ENCODE assay signal across 30 cellular contexts in the genomic region with DNA sequence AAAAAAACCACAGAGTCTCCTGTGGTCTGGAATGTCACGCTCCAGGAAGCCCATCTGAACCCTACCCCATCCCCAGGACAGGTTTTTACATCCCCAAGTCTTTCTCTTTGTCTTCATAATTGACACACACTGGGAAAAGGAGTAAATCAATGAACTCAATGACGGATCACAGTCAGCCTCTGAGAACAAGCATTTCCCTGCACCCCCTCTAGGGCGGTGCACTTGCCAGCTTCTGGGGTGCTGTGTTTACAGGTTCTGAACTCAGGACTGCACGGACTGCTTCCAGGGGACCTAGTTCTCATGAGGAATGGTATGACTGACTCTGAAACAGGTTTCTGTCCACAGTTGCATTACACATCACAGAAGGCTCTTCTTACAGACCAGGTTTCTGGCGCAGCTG.
DNase-seq lines count a peak whose midpoint lies in the region; ATAC-seq and TF ChIP-seq lines count a peak whose summit lies in the region.
"Had no signal": no experiment of that assay in that cellular context is flagged by ENCODE, and none has a peak within 500 bp of the region (broad histone marks: within the 10 kb centered on the region; RNA-seq: fewer than 3 reads in every experiment).

No MANE protein-coding gene starts in this region.

- peak overlapping the region; percentile 45 for H3K27ac ChIP-seq in Karpas-422 (ENCODE audit: low read length)
- H3K27ac ChIP-seq: adrenal gland, epithelial cell of prostate, sigmoid colon, thoracic aorta, vagina had no signal

- H3K9me3 ChIP-seq in Karpas-422 (ENCODE audit: low read length), result no peaks in the 10 kb centered on the region
- H3K9me3 ChIP-seq: adrenal gland, HAP-1, mucosa of descending colon, sigmoid colon, thoracic aorta, vagina had no signal

- no peak for ATAC-seq in activated CD8-positive, alpha-beta T cell treated with anti-CD3 and anti-CD28 coated beads, Interleukin-2, amount 10 ng/mL, durations not matched to agents 7 days and 5 days
- no peak for ATAC-seq in natural killer cell
- no peak for ATAC-seq in omental fat pad (ENCODE audit: low FRiP score)
- no peak for ATAC-seq in GM19463 (IDR thresholded peaks at IDR 0.05; ENCODE audit: unreplicated experiment)
- ATAC-seq: mucosa of descending colon had no signal

- POLR2A ChIA-PET in activated CD8-positive, alpha-beta T cell treated with anti-CD3 and anti-CD28 coated beads, Interleukin-2, amount 10 ng/mL, durations not matched to agents 7 days and 5 days (lab: Charles Lee), result interaction anchor here (0.6 kb wide), 1 partner anchor 89 kb away, joined by 3 read pairs; no protein-coding TSS in a partner anchor

- H3K4me1 ChIP-seq in Karpas-422 (ENCODE audit: low read length), result peaks cover 58% of the 10 kb centered on the region
- H3K4me1 ChIP-seq: adrenal gland, HAP-1, sigmoid colon, vagina had no signal

- no peak overlapping the region for H3K4me2 ChIP-seq in Karpas-422 (ENCODE audit: low read depth, low read length, poor library complexity, severe bottlenecking)

- H4K20me1 ChIP-seq in Karpas-422 (ENCODE audit: insufficient read depth, low read depth, low read length), result no peaks in the 10 kb centered on the region

- peak overlapping the region; percentile 39 for H3K27ac Mint-ChIP-seq in activated CD8-positive, alpha-beta T cell treated with anti-CD3 and anti-CD28 coated beads, Interleukin-2, amount 10 ng/mL, durations not matched to agents 7 days and 5 days
- H3K27ac Mint-ChIP-seq in natural killer cell, result peak overlapping the region; percentile 57 to 72
- H3K27ac Mint-ChIP-seq: progenitor cell of endocrine pancreas had no signal

- H3K4me1 Mint-ChIP-seq in activated CD8-positive, alpha-beta T cell treated with anti-CD3 and anti-CD28 coated beads, Interleukin-2, amount 10 ng/mL, durations not matched to agents 7 days and 5 days (ENCODE audit: low read depth), result peaks cover 7% of the 10 kb centered on the region
- H3K4me1 Mint-ChIP-seq in natural killer cell, result peaks cover 32 to 55% of the 10 kb centered on the region in 2 donors
- H3K4me1 Mint-ChIP-seq: CD14-positive monocyte, neural crest cell had no signal

- no peaks in the 10 kb centered on the region for H3K9me2 ChIP-seq in Karpas-422 (replicated peaks; ENCODE audit: insufficient read depth, low read length)

- H3K4me3 ChIP-seq in GM12864 (ENCODE audit: low read depth, low read length), result no peak overlapping the region
- H3K4me3 ChIP-seq in Karpas-422 (ENCODE audit: low read length), result no peak overlapping the region
- H3K4me3 ChIP-seq: adrenal gland, HAP-1, lung, mucosa of descending colon, sigmoid colon, thoracic aorta, vagina had no signal

- TF ChIP-seq CTCF in GM12864 (IDR thresholded peaks at IDR 0.05; ENCODE audit: low read depth, low read length, missing control alignments) (peak; percentile 24), natural killer cell (IDR thresholded peaks at IDR 0.05) (no peak), omental fat pad (IDR thresholded peaks at IDR 0.05) (no peak)

- intact Hi-C loops in natural killer cell (cut with micrococcal nuclease), result no loop called here

- H3K9me3 Mint-ChIP-seq in activated CD8-positive, alpha-beta T cell treated with anti-CD3 and anti-CD28 coated beads, Interleukin-2, amount 10 ng/mL, durations not matched to agents 7 days and 5 days (ENCODE audit: insufficient read depth), result no peaks in the 10 kb centered on the region
- no peaks in the 10 kb centered on the region for H3K9me3 Mint-ChIP-seq in natural killer cell
- H3K9me3 Mint-ChIP-seq: brain, CD14-positive monocyte, neural crest cell had no signal

- H2AFZ ChIP-seq in Karpas-422 (ENCODE audit: low read length), result no peak overlapping the region

- DNase-seq in GM12864 (ENCODE audit: low read depth) (no peak), Karpas-422 (peak; percentile 54), natural killer cell (no peak), D341Med (ENCODE audit: low spot score) (no peak), omental fat pad (ENCODE audit: low spot score) (no peak), cortex of kidney (lab: John Stamatoyannopoulos, UW) (no peak)
- DNase-seq in activated CD8-positive, alpha-beta T cell treated with anti-CD3 and anti-CD28 coated beads, Interleukin-2, amount 10 ng/mL, durations not matched to agents 7 days and 5 days, result no peak
- DNase-seq: activated CD8-positive, alpha-beta memory T cell treated with anti-CD3 and anti-CD28 coated beads for 24 hours; activated gamma-delta T cell treated with Interleukin-2 at 50 U/mL for 16 hours; adrenal gland; head of caudate nucleus; mucosa of descending colon; NCI-H1436; NCI-H2081 treated with DMSO at 0.1 percent for 48 hours; NCI-H748 treated with DMSO at 0.1 percent for 48 hours; RPMI8226; sigmoid colon; stimulated activated CD4-positive, alpha-beta T cell treated with anti-CD3 and anti-CD28 coated beads, Interleukin-4, amount 100 ng/mL, for 4 hours; stimulated activated naive CD4-positive, alpha-beta T cell treated with Interleukin-2 at 50 U/mL for 16 hours; T-helper 2 cell had no signal

- no peak overlapping the region for H3K4me3 Mint-ChIP-seq in activated CD8-positive, alpha-beta T cell treated with anti-CD3 and anti-CD28 coated beads, Interleukin-2, amount 10 ng/mL, durations not matched to agents 7 days and 5 days
- no peak overlapping the region for H3K4me3 Mint-ChIP-seq in natural killer cell
- H3K4me3 Mint-ChIP-seq: brain, CD14-positive monocyte, neural crest cell had no signal

- no peak overlapping the region; the same call in 1 of the 2 replicates for H3K9ac ChIP-seq in Karpas-422 (ENCODE audit: low read length)

- no peaks in the 10 kb centered on the region for H3K27me3 Mint-ChIP-seq in activated CD8-positive, alpha-beta T cell treated with anti-CD3 and anti-CD28 coated beads, Interleukin-2, amount 10 ng/mL, durations not matched to agents 7 days and 5 days (ENCODE audit: low read depth)
- H3K27me3 Mint-ChIP-seq in natural killer cell (ENCODE audit: low read depth in 2 of 2), result no peaks in the 10 kb centered on the region
- H3K27me3 Mint-ChIP-seq: progenitor cell of endocrine pancreas had no signal

- CTCF ChIA-PET in activated CD8-positive, alpha-beta T cell treated with anti-CD3 and anti-CD28 coated beads, Interleukin-2, amount 10 ng/mL, durations not matched to agents 7 days and 5 days (lab: Charles Lee), result no interaction called here

- peaks cover 17% of the 10 kb centered on the region for H3K36me3 ChIP-seq in Karpas-422 (ENCODE audit: insufficient read depth, low read length)
- H3K36me3 ChIP-seq: adrenal gland, thoracic aorta, vagina had no signal

- peaks cover 70% of the 10 kb centered on the region for H3K36me3 Mint-ChIP-seq in activated CD8-positive, alpha-beta T cell treated with anti-CD3 and anti-CD28 coated beads, Interleukin-2, amount 10 ng/mL, durations not matched to agents 7 days and 5 days (ENCODE audit: low read depth)
- no peaks in the 10 kb centered on the region for H3K36me3 Mint-ChIP-seq in natural killer cell

- H3K27me3 ChIP-seq in Karpas-422 (ENCODE audit: low read length), result no peaks in the 10 kb centered on the region
- H3K27me3 ChIP-seq: adrenal gland, sigmoid colon, vagina had no signal

- no peaks in the 10 kb centered on the region for H3K79me2 ChIP-seq in Karpas-422 (ENCODE audit: low read length)
